In the genomic region with DNA sequence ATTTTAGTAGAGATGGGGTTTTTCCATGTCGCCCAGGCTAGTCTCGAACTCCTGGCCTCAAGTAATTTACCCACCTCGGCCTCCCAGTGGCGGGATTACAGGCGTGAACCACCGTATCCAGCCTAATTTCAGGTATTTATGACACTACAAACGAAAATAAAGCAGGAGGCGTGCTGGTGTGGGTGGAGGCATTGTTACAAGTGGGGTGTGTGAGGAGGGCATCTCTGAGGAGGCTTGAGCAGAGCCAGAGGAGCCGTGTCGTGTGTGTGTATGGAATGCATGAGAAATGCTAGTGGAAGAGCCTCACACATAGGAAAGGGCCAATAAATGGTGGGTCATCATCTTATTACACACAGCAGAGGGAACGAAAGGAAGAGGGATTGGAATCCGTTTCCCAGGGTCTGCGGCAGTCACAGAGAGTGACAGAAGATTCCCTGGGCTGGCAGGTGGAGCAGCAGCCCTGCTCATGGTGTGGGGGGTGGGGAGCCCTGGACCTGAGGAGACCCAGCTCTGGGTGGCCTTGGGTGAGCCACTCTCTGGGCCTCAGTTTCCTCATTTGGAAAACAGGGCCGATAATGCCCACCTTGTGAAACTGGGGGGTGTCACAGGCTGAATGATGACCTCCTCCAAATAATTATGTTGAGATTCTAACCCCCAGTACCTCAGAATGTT, we compare ENCODE assay signal across 15 cellular contexts.
"Had no signal": no experiment of that assay in that cellular context is flagged by ENCODE, and none has a peak within 500 bp of the region (broad histone marks: within the 10 kb centered on the region; RNA-seq: fewer than 3 reads in every experiment).

No MANE protein-coding gene starts in this region.

- H3K27ac Mint-ChIP-seq: activated B cell treated with CpG ODN at 0.5 μM for 24 hours; activated CD4-positive, alpha-beta T cell treated with anti-CD3 and anti-CD28 coated beads, Interleukin-2, amount 10 ng/mL, durations not matched to agents 7 days and 5 days; activated T-helper 2 cell treated with anti-CD3 and anti-CD28 coated beads, Interferon-gamma antibody, Interleukin-2, Interleukin-4, amounts not matched to agents 10 μg/mL and 5 μg/mL and 100 μg/mL, durations not matched to agents 14 hours and 24 hours and 36 hours; T-helper 17 cell had no signal

- H3K4me3 ChIP-seq: stomach, vagina had no signal

- H3K36me3 ChIP-seq: stomach, vagina had no signal

- ATAC-seq: T-helper 17 cell had no signal

- H3K27me3 ChIP-seq: stomach, vagina had no signal

- H3K4me3 Mint-ChIP-seq: activated B cell treated with CpG ODN at 0.5 μM for 24 hours; activated CD4-positive, alpha-beta T cell treated with anti-CD3 and anti-CD28 coated beads, Interleukin-2, amount 10 ng/mL, durations not matched to agents 7 days and 5 days; central memory CD8-positive, alpha-beta T cell; T-helper 17 cell had no signal

- H3K9me3 Mint-ChIP-seq: central memory CD8-positive, alpha-beta T cell had no signal

- DNase-seq: activated B cell treated with CpG ODN at 0.5 μM for 24 hours; activated CD4-positive, alpha-beta T cell treated with anti-CD3 and anti-CD28 coated beads, Interleukin-2, amount 10 ng/mL, durations not matched to agents 7 days and 5 days; activated CD8-positive, alpha-beta memory T cell treated with anti-CD3 and anti-CD28 coated beads for 24 hours; activated naive CD4-positive, alpha-beta T cell treated with anti-CD3 and anti-CD28 coated beads, Interleukin-2, amount 50 U/mL, for 16 hours; activated T-cell treated with anti-CD3 and anti-CD28 coated beads for 4 hours; cortex of kidney; effector CD8-positive, alpha-beta T cell; mammary epithelial cell; posterior cingulate gyrus; stimulated activated CD4-positive, alpha-beta T cell treated with anti-CD3 and anti-CD28 coated beads, Interleukin-4, amount 100 ng/mL, for 1 hour; stomach; T-helper 17 cell had no signal

- H3K9me3 ChIP-seq: stomach, vagina had no signal
